ENCODE assay signal across 1 cellular context in the genomic region with DNA sequence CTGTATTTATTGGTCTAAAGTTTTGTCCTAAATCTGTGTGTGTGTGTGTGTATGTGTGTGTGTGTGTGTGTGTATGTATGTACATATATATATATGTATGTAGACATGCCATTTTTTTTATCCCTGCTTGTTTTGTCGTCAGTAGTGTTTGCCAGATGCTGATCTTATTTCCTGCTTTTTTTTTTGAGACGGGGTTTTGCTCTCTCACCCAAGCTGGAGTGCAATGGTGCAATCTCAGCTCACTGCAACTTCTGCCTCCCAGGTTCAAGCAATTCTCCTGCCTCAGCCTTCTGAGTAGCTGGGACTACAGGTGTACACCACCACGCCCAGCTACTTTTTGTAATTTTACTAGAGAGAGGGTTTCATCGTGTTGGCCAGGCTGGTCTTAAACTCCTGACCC.
A peak's percentile ranks its signal among the peaks of the same experiment; 100 is the strongest.
TF ChIP-seq lines count a peak whose summit lies in the region.
"Not testable (repeated sequence)": the region's sequence is repeated elsewhere in the genome, so short reads cannot be mapped to it uniquely, and the experiment has no call there.

No MANE protein-coding gene starts in this region.

TF ChIP-seq in K562, 482 proteins besides CTCF, POLR2A, EP300 and RAD21:
- peak; percentile 48; the same call in 1 of the 2 replicates for TF ChIP-seq ZNF384 (IDR thresholded peaks at IDR 0.05; ENCODE audit: low read depth, low read length)
- TF ChIP-seq ADNP (tag; IDR thresholded peaks at IDR 0.05), result 0 out of 2 replicates have a peak, but pooled peaks have one; percentile 18
- TF ChIP-seq, protein P1, sequence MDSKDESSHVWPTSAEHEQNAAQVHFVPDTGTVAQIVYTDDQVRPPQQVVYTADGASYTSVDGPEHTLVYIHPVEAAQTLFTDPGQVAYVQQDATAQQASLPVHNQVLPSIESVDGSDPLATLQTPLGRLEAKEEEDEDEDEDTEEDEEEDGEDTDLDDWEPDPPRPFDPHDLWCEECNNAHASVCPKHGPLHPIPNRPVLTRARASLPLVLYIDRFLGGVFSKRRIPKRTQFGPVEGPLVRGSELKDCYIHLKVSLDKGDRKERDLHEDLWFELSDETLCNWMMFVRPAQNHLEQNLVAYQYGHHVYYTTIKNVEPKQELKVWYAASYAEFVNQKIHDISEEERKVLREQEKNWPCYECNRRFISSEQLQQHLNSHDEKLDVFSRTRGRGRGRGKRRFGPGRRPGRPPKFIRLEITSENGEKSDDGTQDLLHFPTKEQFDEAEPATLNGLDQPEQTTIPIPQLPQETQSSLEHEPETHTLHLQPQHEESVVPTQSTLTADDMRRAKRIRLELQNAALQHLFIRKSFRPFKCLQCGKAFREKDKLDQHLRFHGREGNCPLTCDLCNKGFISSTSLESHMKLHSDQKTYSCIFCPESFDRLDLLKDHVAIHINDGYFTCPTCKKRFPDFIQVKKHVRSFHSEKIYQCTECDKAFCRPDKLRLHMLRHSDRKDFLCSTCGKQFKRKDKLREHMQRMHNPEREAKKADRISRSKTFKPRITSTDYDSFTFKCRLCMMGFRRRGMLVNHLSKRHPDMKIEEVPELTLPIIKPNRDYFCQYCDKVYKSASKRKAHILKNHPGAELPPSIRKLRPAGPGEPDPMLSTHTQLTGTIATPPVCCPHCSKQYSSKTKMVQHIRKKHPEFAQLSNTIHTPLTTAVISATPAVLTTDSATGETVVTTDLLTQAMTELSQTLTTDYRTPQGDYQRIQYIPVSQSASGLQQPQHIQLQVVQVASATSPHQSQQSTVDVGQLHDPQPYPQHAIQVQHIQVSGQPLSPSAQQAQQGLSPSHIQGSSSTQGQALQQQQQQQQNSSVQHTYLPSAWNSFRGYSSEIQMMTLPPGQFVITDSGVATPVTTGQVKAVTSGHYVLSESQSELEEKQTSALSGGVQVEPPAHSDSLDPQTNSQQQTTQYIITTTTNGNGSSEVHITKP (IDR thresholded peaks at IDR 0.05; ENCODE audit: partially characterized antibody), result peak; percentile 20
- TF ChIP-seq CEBPG (CRISPR knock-in tag; IDR thresholded peaks at IDR 0.05), result not testable (repeated sequence)
- TF ChIP-seq CEBPG (tag; conservative IDR thresholded peaks at IDR 0.05 in 1 of 2, IDR thresholded peaks at IDR 0.05 in 1 of 2), result peak in 1 of 2 experiments; percentile 58; a peak in 2 of 4 replicates
- peak; percentile 57 for TF ChIP-seq CEBPB (tag; IDR thresholded peaks at IDR 0.05)
